In genomic region chr20:60883517-60883916, GRCh38 we compare ENCODE assay signal across 23 cellular contexts.
"Had no signal": no experiment of that assay in that cellular context is flagged by ENCODE, and none has a peak within 500 bp of the region (broad histone marks: within the 10 kb centered on the region; RNA-seq: fewer than 3 reads in every experiment).

No MANE protein-coding gene starts in this region.

- H3K27ac ChIP-seq: epithelial cell of prostate, gastrocnemius medialis, lower lobe of right lung, neutrophil, pancreas, right lobe of liver, stomach, thyroid gland, vagina had no signal

- DNase-seq: effector CD8-positive, alpha-beta T cell; foreskin fibroblast; gastrocnemius medialis; head of caudate nucleus; left ventricle myocardium superior; lower lobe of right lung; naive B cell; pancreas; right lobe of liver; stimulated activated CD4-positive, alpha-beta T cell treated with anti-CD3 and anti-CD28 coated beads, Interleukin-12 subunit alpha, Interleukin-12 subunit beta, amount 100 ng/mL, for 4 hours; stimulated activated CD4-positive, alpha-beta T cell treated with anti-CD3 and anti-CD28 coated beads, Interleukin-1b, Interleukin-23, amount 100 ng/mL, for 48 hours; stimulated activated CD4-positive, alpha-beta T cell treated with anti-CD3 and anti-CD28 coated beads, Interleukin-4, amount 100 ng/mL, for 24 hours; stimulated activated naive CD4-positive, alpha-beta T cell treated with Interleukin-2 at 50 U/mL for 16 hours; stomach; thyroid gland; trophoblast cell had no signal

- FAIRE-seq: keratinocyte, pancreas had no signal

- H3K4me3 ChIP-seq: gastrocnemius medialis, lower lobe of right lung, pancreas, right lobe of liver, smooth muscle cell, stomach, thyroid gland, vagina had no signal

- H3K9me3 ChIP-seq: gastrocnemius medialis, lower lobe of right lung, neutrophil, pancreas, right lobe of liver, stomach, thyroid gland, vagina had no signal

- H3K27me3 ChIP-seq: gastrocnemius medialis, neutrophil, pancreas, right lobe of liver, stomach, thyroid gland, vagina had no signal

- H3K36me3 ChIP-seq: gastrocnemius medialis, lower lobe of right lung, neutrophil, pancreas, right lobe of liver, stomach, thyroid gland, vagina had no signal

- ATAC-seq: gastrocnemius medialis; left ventricle myocardium superior; lower lobe of right lung; natural killer cell treated with Interleukin-12 subunit alpha and Interleukin-12 subunit beta and Interleukin-15 and Interleukin-18, amount 100 ng/mL, for 72 hours; pancreas; right lobe of liver; stimulated activated effector memory CD8-positive, alpha-beta T cell treated with anti-CD3 and anti-CD28 coated beads, Interleukin-12 subunit alpha, Interleukin-12 subunit beta, amount 100 ng/mL, for 72 hours had no signal

- H3K4me2 ChIP-seq: smooth muscle cell had no signal

- H3K4me1 ChIP-seq: gastrocnemius medialis, lower lobe of right lung, pancreas, right lobe of liver, stomach, thyroid gland, vagina had no signal
